Comparison of ENCODE assay signal across 1 cellular context in genomic region chr7:94386416-94386815, GRCh38.
TF ChIP-seq lines count a peak whose summit lies in the region.

No MANE protein-coding gene starts in this region.

TF ChIP-seq in IMR-90, 13 proteins besides CTCF, POLR2A, EP300 and RAD21:
- TF ChIP-seq, protein P1, sequence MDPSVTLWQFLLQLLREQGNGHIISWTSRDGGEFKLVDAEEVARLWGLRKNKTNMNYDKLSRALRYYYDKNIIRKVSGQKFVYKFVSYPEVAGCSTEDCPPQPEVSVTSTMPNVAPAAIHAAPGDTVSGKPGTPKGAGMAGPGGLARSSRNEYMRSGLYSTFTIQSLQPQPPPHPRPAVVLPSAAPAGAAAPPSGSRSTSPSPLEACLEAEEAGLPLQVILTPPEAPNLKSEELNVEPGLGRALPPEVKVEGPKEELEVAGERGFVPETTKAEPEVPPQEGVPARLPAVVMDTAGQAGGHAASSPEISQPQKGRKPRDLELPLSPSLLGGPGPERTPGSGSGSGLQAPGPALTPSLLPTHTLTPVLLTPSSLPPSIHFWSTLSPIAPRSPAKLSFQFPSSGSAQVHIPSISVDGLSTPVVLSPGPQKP (IDR thresholded peaks at IDR 0.05; ENCODE audit: borderline replicate concordance, low read depth, low read length), result no peak
- TF ChIP-seq, protein P2, sequence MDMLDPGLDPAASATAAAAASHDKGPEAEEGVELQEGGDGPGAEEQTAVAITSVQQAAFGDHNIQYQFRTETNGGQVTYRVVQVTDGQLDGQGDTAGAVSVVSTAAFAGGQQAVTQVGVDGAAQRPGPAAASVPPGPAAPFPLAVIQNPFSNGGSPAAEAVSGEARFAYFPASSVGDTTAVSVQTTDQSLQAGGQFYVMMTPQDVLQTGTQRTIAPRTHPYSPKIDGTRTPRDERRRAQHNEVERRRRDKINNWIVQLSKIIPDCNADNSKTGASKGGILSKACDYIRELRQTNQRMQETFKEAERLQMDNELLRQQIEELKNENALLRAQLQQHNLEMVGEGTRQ (IDR thresholded peaks at IDR 0.05; ENCODE audit: low read depth, low read length), result no peak
- no peak for TF ChIP-seq SMC3 (IDR thresholded peaks at IDR 0.05; ENCODE audit: low read depth, low read length)
- TF ChIP-seq BHLHE40 (IDR thresholded peaks at IDR 0.05; ENCODE audit: low read depth, low read length), result no peak
- TF ChIP-seq CEBPB (IDR thresholded peaks at IDR 0.05; ENCODE audit: low read depth, low read length), result no peak
- TF ChIP-seq NFE2L2 (IDR thresholded peaks at IDR 0.05; ENCODE audit: low read depth, low read length), result no peak
- TF ChIP-seq CHD1 (IDR thresholded peaks at IDR 0.05; ENCODE audit: low read depth, low read length), result no peak
- TF ChIP-seq RFX5 (IDR thresholded peaks at IDR 0.05; ENCODE audit: low read depth, low read length), result no peak
- no peak for TF ChIP-seq FOS (IDR thresholded peaks at IDR 0.05; ENCODE audit: low read depth, low read length)
- TF ChIP-seq RCOR1 (IDR thresholded peaks at IDR 0.05; ENCODE audit: insufficient replicate concordance, low read length), result no peak
- no peak for TF ChIP-seq MAZ (IDR thresholded peaks at IDR 0.05; ENCODE audit: borderline replicate concordance, low read depth, low read length)
- no peak for TF ChIP-seq MAFK (IDR thresholded peaks at IDR 0.05; ENCODE audit: low read depth, low read length)
- TF ChIP-seq MXI1 (IDR thresholded peaks at IDR 0.05; ENCODE audit: borderline replicate concordance, low read depth, low read length), result no peak
